In genomic region chr9:124660341-124660801, GRCh38 we compare ENCODE assay signal across 8 cellular contexts.
DNase-seq lines count a peak whose midpoint lies in the region; ATAC-seq and TF ChIP-seq lines count a peak whose summit lies in the region.

No MANE protein-coding gene starts in this region.

- H3K27ac ChIP-seq in PC-9: peak overlapping the region; percentile 94
- H3K27ac ChIP-seq in right lobe of liver: no peak overlapping the region
- peak overlapping the region; percentile 83 for H3K27ac ChIP-seq in temporal lobe (ENCODE audit: low read depth, low read length)

- H3K27me3 ChIP-seq in PC-9 (ENCODE audit: insufficient read depth, low read depth) (no peaks in the 10 kb centered on the region), right lobe of liver (no peaks in the 10 kb centered on the region)

- peak; percentile 18 for DNase-seq in COLO668 (lab: John Stamatoyannopoulos, UW; ENCODE audit: unreplicated experiment)
- peak; percentile 12 for DNase-seq in HEK293T (ENCODE audit: extremely low spot score)
- peak; percentile 22 to 41 for DNase-seq in PC-9
- DNase-seq in cerebellar cortex (ENCODE audit: low spot score): peak; percentile 82
- DNase-seq in right lobe of liver: no peak
- DNase-seq in activated gamma-delta T cell (lab: John Stamatoyannopoulos, UW): no peak
- no peak for DNase-seq in NCI-H2196 (lab: John Stamatoyannopoulos, UW; ENCODE audit: unreplicated experiment)

- no TSS peak for BruUV-seq in PC-9 (replicated peaks; lab: Mats Ljungman, UMichigan)

- CTCF ChIA-PET in HEK293T (lab: Yijun Ruan, JAX): no interaction called here
- CTCF ChIA-PET in PC-9 (lab: Charles Lee): interaction anchor here (0.6 to 2.2 kb wide), 5 partner anchors 19 to 109 kb away, joined by 3 to 6 read pairs (median 4); no protein-coding TSS in a partner anchor

- H3K9me2 ChIP-seq in PC-9 (ENCODE audit: insufficient read depth): no peaks in the 10 kb centered on the region

- no peaks in the 10 kb centered on the region for H4K20me1 ChIP-seq in PC-9 (ENCODE audit: insufficient read depth)

- intact Hi-C loops in PC-9 (cut with micrococcal nuclease; ENCODE audit: unreplicated experiment): no loop called here
- intact Hi-C loops in right lobe of liver (cut with DNase I): no loop called here

- H3F3A ChIP-seq in PC-9 (ENCODE audit: insufficient read depth, low read depth): peaks cover 37% of the 10 kb centered on the region

- H3K4me1 ChIP-seq in PC-9 (replicated peaks; ENCODE audit: insufficient read depth): peaks cover 36% of the 10 kb centered on the region
- peaks cover 0 to 9% (median 2%) of the 10 kb centered on the region in 4 donors for H3K4me1 ChIP-seq in right lobe of liver

- WGBS in right lobe of liver (ENCODE audit: insufficient coverage, low coverage, low lambda C conversion rate, missing lambda C conversion rate): 34% methylated on average over 11 of the region's 11 CpGs

- peak overlapping the region; percentile 70 for H3K4me3 ChIP-seq in PC-9
- H3K4me3 ChIP-seq in right lobe of liver: peak overlapping the region; percentile 4 to 57 (median 41)

- POLR2A ChIA-PET in HEK293T (lab: Yijun Ruan, JAX) (interaction anchor here (0.6 to 1.1 kb wide), 2 partner anchors 16 to 179 kb away, joined by 3 read pairs; no protein-coding TSS in a partner anchor), PC-9 (lab: Charles Lee; ENCODE audit: unreplicated experiment) (interaction anchor here (0.6 to 1.6 kb wide), 6 partner anchors 9 to 583 kb away, joined by 3 to 14 read pairs (median 4); no protein-coding TSS in a partner anchor)

- H3K9me3 ChIP-seq in PC-9 (ENCODE audit: insufficient read depth, low read depth) (no peaks in the 10 kb centered on the region), right lobe of liver (no peaks in the 10 kb centered on the region)

- H2AFZ ChIP-seq in PC-9: 0 out of 2 replicates have a peak overlapping the region, but pooled peaks have one; percentile 25

- ATAC-seq in right lobe of liver: no peak

- no peak for TF ChIP-seq POLR2A in right lobe of liver (IDR thresholded peaks at IDR 0.05)

- H3K4me2 ChIP-seq in PC-9: peak overlapping the region; percentile 99

- TF ChIP-seq CTCF in PC-9 (conservative IDR thresholded peaks at IDR 0.05): no peak
- TF ChIP-seq CTCF in right lobe of liver (IDR thresholded peaks at IDR 0.05): no peak

- H3K36me3 ChIP-seq in PC-9 (ENCODE audit: low read depth): no peaks in the 10 kb centered on the region
- H3K36me3 ChIP-seq in right lobe of liver: no peaks in the 10 kb centered on the region

- peaks cover 86% of the 10 kb centered on the region for H3K79me2 ChIP-seq in PC-9 (ENCODE audit: low read depth)

TF ChIP-seq in HEK293T, 16 proteins besides CTCF, POLR2A, EP300 and RAD21:
- TF ChIP-seq SUZ12 (IDR thresholded peaks at IDR 0.05): no peak
- peak; percentile 87 for TF ChIP-seq ZNF384 (IDR thresholded peaks at IDR 0.05)

Comparison
In these comparisons a context has a peak if more than half of its experiments do, and no peak if none do; other contexts are left out.
1. DNase-seq: peak in COLO668 (single experiment), HEK293T (single experiment), PC-9 (2 of 2) and cerebellar cortex (single experiment); none in right lobe of liver (0 of 3), activated gamma-delta T cell (single experiment) and NCI-H2196 (single experiment).
2. H3K27ac ChIP-seq: peak in PC-9 (single experiment) and temporal lobe (single experiment); none in right lobe of liver (0 of 3).